In genomic region chr2:70080597-70081200, GRCh38 we compare ENCODE assay signal across 13 cellular contexts. TPM values are rescaled to one million over a fixed set of nuclear protein-coding genes. Genes with fewer than 3 reads are reported as not detected.
DNase-seq lines count a peak whose midpoint lies in the region; ATAC-seq and TF ChIP-seq lines count a peak whose summit lies in the region.
"Had no signal": no experiment of that assay in that cellular context is flagged by ENCODE, and none has a peak within 500 bp of the region (broad histone marks: within the 10 kb centered on the region; RNA-seq: fewer than 3 reads in every experiment).

No MANE protein-coding gene starts in this region.

- H3K27ac Mint-ChIP-seq in activated naive CD4-positive, alpha-beta T cell treated with anti-CD3 and anti-CD28 coated beads, Interleukin-2, amount 50 U/mL, for 72 hours: peak overlapping the region; percentile 66 to 97
- H3K27ac Mint-ChIP-seq in activated naive CD4-positive, alpha-beta T cell treated with anti-CD3 and anti-CD28 coated beads, Interleukin-2, amount 10 ng/mL, durations not matched to agents 7 days and 5 days: no peak overlapping the region
- H3K27ac Mint-ChIP-seq in activated naive CD8-positive, alpha-beta T cell treated with anti-CD3 and anti-CD28 coated beads, Interleukin-2, amount 10 ng/mL, durations not matched to agents 7 days and 5 days: peak overlapping the region; percentile 37

- CTCF ChIA-PET in activated naive CD4-positive, alpha-beta T cell treated with anti-CD3 and anti-CD28 coated beads, Interleukin-2, amount 10 ng/mL, durations not matched to agents 7 days and 5 days (lab: Charles Lee): interaction anchor here (6.4 kb wide), 1 partner anchor 9 kb away, joined by 42 read pairs; no protein-coding TSS in a partner anchor

- no peaks in the 10 kb centered on the region for H3K9me3 ChIP-seq in mucosa of rectum (ENCODE audit: control insufficient read depth in 2 of 2, low read length in 2 of 2)
- H3K9me3 ChIP-seq: left ventricle myocardium inferior, ovary had no signal

- H3K4me3 ChIP-seq in mucosa of rectum (ENCODE audit: low read length in 2 of 2) (no peak overlapping the region), dorsolateral prefrontal cortex (no peak overlapping the region)
- H3K4me3 ChIP-seq: left ventricle myocardium inferior, ovary had no signal

- TF ChIP-seq CTCF in dorsolateral prefrontal cortex (IDR thresholded peaks at IDR 0.05 in 54 of 56, conservative IDR thresholded peaks at IDR 0.05 in 2 of 56; ENCODE audit: low read depth in 1 of 56, partially characterized antibody in 56 of 56): no peak

- H3K27me3 ChIP-seq in mucosa of rectum (ENCODE audit: control insufficient read depth in 2 of 2, insufficient read depth in 2 of 2, low read length in 2 of 2) (no peaks in the 10 kb centered on the region), dorsolateral prefrontal cortex (no peaks in the 10 kb centered on the region)
- H3K27me3 ChIP-seq: ovary had no signal

- peak overlapping the region; percentile 38 to 53 for H3K9ac ChIP-seq in mucosa of rectum (ENCODE audit: low read depth in 1 of 2, low read length in 2 of 2)

- H3K4me3 Mint-ChIP-seq in activated naive CD4-positive, alpha-beta T cell treated with anti-CD3 and anti-CD28 coated beads, Interleukin-2, amount 10 ng/mL, durations not matched to agents 7 days and 5 days: no peak overlapping the region
- H3K4me3 Mint-ChIP-seq in activated naive CD8-positive, alpha-beta T cell treated with anti-CD3 and anti-CD28 coated beads, Interleukin-2, amount 10 ng/mL, durations not matched to agents 7 days and 5 days: no peak overlapping the region
- H3K4me3 Mint-ChIP-seq: effector memory CD8-positive, alpha-beta T cell had no signal

- no peak for DNase-seq in activated naive CD4-positive, alpha-beta T cell treated with anti-CD3 and anti-CD28 coated beads, Interleukin-2, amount 50 U/mL, for 72 hours (ENCODE audit: low spot score in 2 of 2)
- no peak for DNase-seq in activated naive CD4-positive, alpha-beta T cell treated with anti-CD3 and anti-CD28 coated beads, Interleukin-2, amount 10 ng/mL, durations not matched to agents 7 days and 5 days
- DNase-seq in activated naive CD8-positive, alpha-beta T cell treated with anti-CD3 and anti-CD28 coated beads, Interleukin-2, amount 10 ng/mL, durations not matched to agents 7 days and 5 days: no peak
- no peak for DNase-seq in AG20443 (ENCODE audit: low spot score)
- DNase-seq in dorsolateral prefrontal cortex: no peak
- DNase-seq: aorta; effector memory CD8-positive, alpha-beta T cell; left ventricle myocardium inferior; NCI-H510A treated with DMSO at 0.1 percent for 48 hours; ovary had no signal

- peaks cover 64% of the 10 kb centered on the region for H3K4me1 Mint-ChIP-seq in activated naive CD4-positive, alpha-beta T cell treated with anti-CD3 and anti-CD28 coated beads, Interleukin-2, amount 10 ng/mL, durations not matched to agents 7 days and 5 days
- H3K4me1 Mint-ChIP-seq in activated naive CD8-positive, alpha-beta T cell treated with anti-CD3 and anti-CD28 coated beads, Interleukin-2, amount 10 ng/mL, durations not matched to agents 7 days and 5 days: peaks cover 53% of the 10 kb centered on the region

- peaks cover 14 to 35% of the 10 kb centered on the region in 2 donors for H3K36me3 ChIP-seq in mucosa of rectum (ENCODE audit: control insufficient read depth in 2 of 2, insufficient read depth in 2 of 2, low read length in 2 of 2)
- H3K36me3 ChIP-seq: ovary had no signal

- H3K27ac ChIP-seq in mucosa of rectum (ENCODE audit: low read depth in 2 of 2, low read length in 2 of 2): peak overlapping the region; percentile 74 to 88
- peak overlapping the region in 22 of 59 donors; percentile 3 to 51 (median 36) for H3K27ac ChIP-seq in dorsolateral prefrontal cortex
- H3K27ac ChIP-seq: left ventricle myocardium inferior, ovary had no signal

- H3K4me1 ChIP-seq in mucosa of rectum (ENCODE audit: control insufficient read depth in 2 of 2, insufficient read depth in 2 of 2, low read length in 2 of 2): peaks cover 20 to 38% of the 10 kb centered on the region in 2 donors

- H3K36me3 Mint-ChIP-seq in activated naive CD4-positive, alpha-beta T cell treated with anti-CD3 and anti-CD28 coated beads, Interleukin-2, amount 50 U/mL, for 72 hours: peaks cover 38 to 57% of the 10 kb centered on the region in 2 donors
- H3K36me3 Mint-ChIP-seq in activated naive CD4-positive, alpha-beta T cell treated with anti-CD3 and anti-CD28 coated beads, Interleukin-2, amount 10 ng/mL, durations not matched to agents 7 days and 5 days: peaks cover 57% of the 10 kb centered on the region
- H3K36me3 Mint-ChIP-seq in activated naive CD8-positive, alpha-beta T cell treated with anti-CD3 and anti-CD28 coated beads, Interleukin-2, amount 10 ng/mL, durations not matched to agents 7 days and 5 days: peaks cover 39% of the 10 kb centered on the region

- no peaks in the 10 kb centered on the region for H3K27me3 Mint-ChIP-seq in activated naive CD4-positive, alpha-beta T cell treated with anti-CD3 and anti-CD28 coated beads, Interleukin-2, amount 10 ng/mL, durations not matched to agents 7 days and 5 days
- H3K27me3 Mint-ChIP-seq in activated naive CD8-positive, alpha-beta T cell treated with anti-CD3 and anti-CD28 coated beads, Interleukin-2, amount 10 ng/mL, durations not matched to agents 7 days and 5 days: no peaks in the 10 kb centered on the region
- H3K27me3 Mint-ChIP-seq: effector memory CD8-positive, alpha-beta T cell had no signal

- ATAC-seq in activated naive CD4-positive, alpha-beta T cell treated with anti-CD3 and anti-CD28 coated beads, Interleukin-2, amount 50 U/mL, for 72 hours: peak in 1 of 2 donors; percentile 62
- ATAC-seq in activated naive CD8-positive, alpha-beta T cell treated with anti-CD3 and anti-CD28 coated beads, Interleukin-2, amount 10 ng/mL, durations not matched to agents 7 days and 5 days (ENCODE audit: low read depth): no peak
- ATAC-seq in HG03432 (IDR thresholded peaks at IDR 0.05; ENCODE audit: unreplicated experiment) (no peak), HG03520 (IDR thresholded peaks at IDR 0.05; ENCODE audit: unreplicated experiment) (no peak)
- ATAC-seq: effector memory CD8-positive, alpha-beta T cell had no signal

- POLR2A ChIA-PET in activated naive CD8-positive, alpha-beta T cell treated with anti-CD3 and anti-CD28 coated beads, Interleukin-2, amount 10 ng/mL, durations not matched to agents 7 days and 5 days (lab: Charles Lee): interaction anchor here (0.7 to 8.9 kb wide), 3 partner anchors 9 to 241 kb away, joined by 4 to 90 read pairs (median 4); partner anchors contain the start of gene MXD1

- no peaks in the 10 kb centered on the region for H3K9me3 Mint-ChIP-seq in activated naive CD4-positive, alpha-beta T cell treated with anti-CD3 and anti-CD28 coated beads, Interleukin-2, amount 50 U/mL, for 72 hours
- no peaks in the 10 kb centered on the region for H3K9me3 Mint-ChIP-seq in activated naive CD4-positive, alpha-beta T cell treated with anti-CD3 and anti-CD28 coated beads, Interleukin-2, amount 10 ng/mL, durations not matched to agents 7 days and 5 days
- no peaks in the 10 kb centered on the region for H3K9me3 Mint-ChIP-seq in activated naive CD8-positive, alpha-beta T cell treated with anti-CD3 and anti-CD28 coated beads, Interleukin-2, amount 10 ng/mL, durations not matched to agents 7 days and 5 days
- H3K9me3 Mint-ChIP-seq: effector memory CD8-positive, alpha-beta T cell had no signal

- intact Hi-C loops in dorsolateral prefrontal cortex (cut with DNase I): no loop called here

RNA-seq across cellular contexts. Expression of gene PCBP1, which starts 6.6 kb away (rescaled TPM):
- 100 to 1,000 TPM; 339 to 451 TPM for total RNA-seq in activated naive CD4-positive, alpha-beta T cell treated with anti-CD3 and anti-CD28 coated beads, Interleukin-2, amount 50 U/mL, for 72 hours
- 100 to 1,000 TPM; 459 to 467 TPM for total RNA-seq in activated naive CD8-positive, alpha-beta T cell treated with anti-CD3 and anti-CD28 coated beads, Interleukin-2, amount 10 ng/mL, durations not matched to agents 7 days and 5 days
- 100 to 1,000 TPM; 118 to 237 (median 174) TPM for total RNA-seq in dorsolateral prefrontal cortex
